ENCODE assay signal across 8 cellular contexts in genomic region chr1:44318097-44319088, GRCh38. TPM values are rescaled to one million over a fixed set of nuclear protein-coding genes. Genes with fewer than 3 reads are reported as not detected.
A peak's percentile ranks its signal among the peaks of the same experiment; 100 is the strongest.
DNase-seq lines count a peak whose midpoint lies in the region; ATAC-seq, FAIRE-seq and TF ChIP-seq lines count a peak whose summit lies in the region.

No MANE protein-coding gene starts in this region.

- peak; percentile 45 for TF ChIP-seq CTCF in AG04449 (IDR thresholded peaks at IDR 0.05; ENCODE audit: insufficient read depth, low read length, missing control alignments)
- TF ChIP-seq CTCF in GM13977 (IDR thresholded peaks at IDR 0.05; ENCODE audit: extremely low read depth, insufficient read depth, missing control alignments): peak; percentile 74
- TF ChIP-seq CTCF in H1 (IDR thresholded peaks at IDR 0.05; ENCODE audit: control extremely low read depth in 1 of 3, insufficient read depth in 1 of 3, low read depth in 1 of 3, low read length in 3 of 3): peak; percentile 45 to 82 (median 61)
- TF ChIP-seq CTCF in neural progenitor cell (IDR thresholded peaks at IDR 0.05): peak; percentile 93

- H3K79me1 ChIP-seq in H1 (ENCODE audit: low read depth, low read length): peaks cover 2% of the 10 kb centered on the region; the same call in 1 of the 2 replicates

- in situ Hi-C loops in GM13977 (cut with MboI; ENCODE audit: low pct_unique_long_range_greater_than_20kb, low sequenced_read_pairs, unreplicated experiment): no loop called here

- H3K27me3 ChIP-seq in H1 (replicated peaks in 1 of 4; ENCODE audit: control insufficient read depth in 3 of 4, extremely low read depth in 1 of 4, insufficient read depth in 3 of 4, low read length in 3 of 4) (peaks cover 0 to 2% (median 0%) of the 10 kb centered on the region in 4 experiments; a peak in 1 of 7 replicates), neural progenitor cell (no peaks in the 10 kb centered on the region)

- H2AFZ ChIP-seq in H1 (ENCODE audit: low read length) (no peak overlapping the region), neural progenitor cell (replicated peaks) (no peak overlapping the region)

- H3K9me3 Mint-ChIP-seq in activated CD4-positive, alpha-beta T cell treated with anti-CD3 and anti-CD28 coated beads, Interleukin-2, amount 10 ng/mL, durations not matched to agents 7 days and 5 days: no peaks in the 10 kb centered on the region
- H3K9me3 Mint-ChIP-seq in neural progenitor cell: no peaks in the 10 kb centered on the region

- H3K79me2 ChIP-seq in H1 (ENCODE audit: control insufficient read depth in 1 of 2, insufficient read depth in 2 of 2, low read length in 2 of 2) (no peaks in the 10 kb centered on the region), neural progenitor cell (ENCODE audit: low read depth) (no peaks in the 10 kb centered on the region)

- TF ChIP-seq RAD21 in H1 (IDR thresholded peaks at IDR 0.05 in 1 of 2, conservative IDR thresholded peaks at IDR 0.05 in 1 of 2; ENCODE audit: low read depth in 2 of 2, low read length in 2 of 2): peak; percentile 51; a peak in 3 of 4 replicates

- H3K9me3 ChIP-seq in H1 (ENCODE audit: insufficient read depth in 2 of 2, low read depth in 1 of 2, low read length in 1 of 2) (no peaks in the 10 kb centered on the region), neural progenitor cell (ENCODE audit: low read depth) (no peaks in the 10 kb centered on the region)

- no peaks in the 10 kb centered on the region for H3K27me3 Mint-ChIP-seq in activated CD4-positive, alpha-beta T cell treated with anti-CD3 and anti-CD28 coated beads, Interleukin-2, amount 10 ng/mL, durations not matched to agents 7 days and 5 days
- H3K27me3 Mint-ChIP-seq in neural progenitor cell (ENCODE audit: insufficient read depth, low read depth): no peaks in the 10 kb centered on the region

- no peak overlapping the region for H2BK120ac ChIP-seq in H1 (replicated peaks; ENCODE audit: low read depth, low read length)

- no peak overlapping the region for H3K4me3 Mint-ChIP-seq in activated CD4-positive, alpha-beta T cell treated with anti-CD3 and anti-CD28 coated beads, Interleukin-2, amount 10 ng/mL, durations not matched to agents 7 days and 5 days
- no peak overlapping the region for H3K4me3 Mint-ChIP-seq in neural progenitor cell

- CTCF ChIA-PET in AG04449 (lab: Yijun Ruan, JAX): interaction anchor here (0.6 to 6.2 kb wide), 23 partner anchors 10 to 333 kb away, joined by 3 to 54 read pairs (median 4); no protein-coding TSS in a partner anchor
- CTCF ChIA-PET in activated CD4-positive, alpha-beta T cell treated with anti-CD3 and anti-CD28 coated beads, Interleukin-2, amount 10 ng/mL, durations not matched to agents 7 days and 5 days (lab: Charles Lee): interaction anchor here (0.9 to 1.3 kb wide), 3 partner anchors 11 to 101 kb away, joined by 3 read pairs; no protein-coding TSS in a partner anchor
- CTCF ChIA-PET in H1 (lab: Charles Lee; ENCODE audit: partially characterized antibody): interaction anchor here (0.6 to 1.7 kb wide), 25 partner anchors 8 to 333 kb away, joined by 3 to 11 read pairs (median 3); no protein-coding TSS in a partner anchor

- no peak overlapping the region for H4K91ac ChIP-seq in H1 (replicated peaks; ENCODE audit: insufficient read length, low read length)

- H2BK12ac ChIP-seq in H1 (ENCODE audit: low read depth, low read length): no peak overlapping the region

- no peak overlapping the region for H3K27ac Mint-ChIP-seq in activated CD4-positive, alpha-beta T cell treated with anti-CD3 and anti-CD28 coated beads, Interleukin-2, amount 10 ng/mL, durations not matched to agents 7 days and 5 days
- H3K27ac Mint-ChIP-seq in neural progenitor cell: no peak overlapping the region

- no peaks in the 10 kb centered on the region; the same call in 1 of the 2 replicates for H3K23me2 ChIP-seq in H1 (ENCODE audit: low read depth, low read length)

- no peak for DNase-seq in AG04449 (ENCODE audit: low read depth, low spot score)
- peak; percentile 74 for DNase-seq in GM13977 (ENCODE audit: low spot score)
- DNase-seq in NCI-H345 (lab: John Stamatoyannopoulos, UW): peak; percentile 62
- peak; percentile 66 for DNase-seq in activated CD4-positive, alpha-beta T cell treated with anti-CD3 and anti-CD28 coated beads, Interleukin-2, amount 10 ng/mL, durations not matched to agents 7 days and 5 days
- DNase-seq in H1 (ENCODE audit: low read depth in 1 of 2, low spot score in 2 of 2): peak; percentile 54 to 74
- peak; percentile 80 for DNase-seq in neural progenitor cell (ENCODE audit: low spot score)

- peaks cover 31% of the 10 kb centered on the region for H3F3A ChIP-seq in neural progenitor cell (ENCODE audit: low read depth)

- H3K4me3 ChIP-seq in AG04449 (ENCODE audit: low read depth, low read length) (no peak overlapping the region), H1 (ENCODE audit: extremely low read depth in 1 of 4, insufficient read depth in 2 of 4, low read depth in 3 of 4, low read length in 4 of 4) (no peak overlapping the region; a peak in 1 of 8 replicates), neural progenitor cell (no peak overlapping the region)

- H4K20me1 ChIP-seq in H1 (replicated peaks in 1 of 2; ENCODE audit: control insufficient read depth in 1 of 2, insufficient read depth in 2 of 2, low read length in 2 of 2) (peaks cover 2 to 9% of the 10 kb centered on the region in 2 experiments), neural progenitor cell (ENCODE audit: low read depth) (peaks cover 83% of the 10 kb centered on the region)

- TF ChIP-seq EP300 in H1 (IDR thresholded peaks at IDR 0.05; ENCODE audit: borderline replicate concordance in 1 of 2, low read depth in 2 of 2, low read length in 2 of 2): peak in 1 of 2 experiments; percentile 54; a peak in 1 of 3 replicates

- no peak overlapping the region for H4K5ac ChIP-seq in H1 (ENCODE audit: insufficient read length, low read depth, low read length)

- no peak overlapping the region for H2BK15ac ChIP-seq in H1 (ENCODE audit: low read length)

- no peak for TF ChIP-seq POLR2A in H1 (IDR thresholded peaks at IDR 0.05; ENCODE audit: control extremely low read depth in 1 of 2, low read depth in 2 of 2, low read length in 2 of 2)

- peaks cover 13% of the 10 kb centered on the region for H3K4me1 Mint-ChIP-seq in activated CD4-positive, alpha-beta T cell treated with anti-CD3 and anti-CD28 coated beads, Interleukin-2, amount 10 ng/mL, durations not matched to agents 7 days and 5 days
- H3K4me1 Mint-ChIP-seq in neural progenitor cell: peaks cover 40% of the 10 kb centered on the region

- no peak overlapping the region for H3K4ac ChIP-seq in H1 (replicated peaks; ENCODE audit: insufficient read length, low read depth, low read length)

- POLR2A ChIA-PET in AG04449 (lab: Yijun Ruan, JAX) (no interaction called here), H1 (lab: Charles Lee; ENCODE audit: partially characterized antibody) (interaction anchor here (1.0 to 2.0 kb wide), 3 partner anchors 10 to 313 kb away, joined by 3 to 5 read pairs (median 3); no protein-coding TSS in a partner anchor)
- POLR2A ChIA-PET in activated CD4-positive, alpha-beta T cell treated with anti-CD3 and anti-CD28 coated beads, Interleukin-2, amount 10 ng/mL, durations not matched to agents 7 days and 5 days (lab: Charles Lee): no interaction called here

- H3K14ac ChIP-seq in H1 (ENCODE audit: insufficient read length): no peak overlapping the region

- no peak overlapping the region for H4K8ac ChIP-seq in H1 (ENCODE audit: extremely low read depth, insufficient read depth, low read length)

- peaks cover 10% of the 10 kb centered on the region for H3K36me3 Mint-ChIP-seq in activated CD4-positive, alpha-beta T cell treated with anti-CD3 and anti-CD28 coated beads, Interleukin-2, amount 10 ng/mL, durations not matched to agents 7 days and 5 days (ENCODE audit: low read depth)
- H3K36me3 Mint-ChIP-seq in neural progenitor cell: peaks cover 20% of the 10 kb centered on the region

- peak; percentile 97 for FAIRE-seq in H1 (lab: Jason Lieb, UNC)

- no peak overlapping the region for H3K9ac ChIP-seq in H1 (replicated peaks in 1 of 4; ENCODE audit: extremely low read depth in 1 of 4, low read depth in 3 of 4, low read length in 3 of 4)
- H3K9ac ChIP-seq in neural progenitor cell: no peak overlapping the region

- H3K27ac ChIP-seq in H1 (ENCODE audit: low read depth, low read length) (no peak overlapping the region), neural progenitor cell (no peak overlapping the region)

- H3K18ac ChIP-seq in H1 (ENCODE audit: extremely low read depth, low read length): peak overlapping the region; percentile 21; the same call in 1 of the 2 replicates

- peak overlapping the region; percentile 19 to 37; a peak in 3 of 4 replicates for H3K4me2 ChIP-seq in H1 (ENCODE audit: insufficient read depth in 1 of 2, low read depth in 2 of 2, low read length in 2 of 2)
- no peak overlapping the region for H3K4me2 ChIP-seq in neural progenitor cell

- H3K23ac ChIP-seq in H1 (ENCODE audit: insufficient read length): no peak overlapping the region

- WGBS in H1 (ENCODE audit: extremely low coverage in 1 of 2, insufficient coverage in 1 of 2, insufficient read length in 1 of 2, insufficient replicate concordance in 2 of 2, low coverage in 1 of 2, low lambda C conversion rate in 2 of 2, missing lambda C conversion rate in 1 of 2), 2 experiments: 19% methylated on average over 9 of the region's 9 CpGs; no CpG with 5 or more reads in 1 of the 2 experiments

- ATAC-seq in HG02973 (IDR thresholded peaks at IDR 0.05; ENCODE audit: unreplicated experiment) (no peak), GM18858 (IDR thresholded peaks at IDR 0.05; ENCODE audit: unreplicated experiment) (no peak)

- H3K36me3 ChIP-seq in H1 (ENCODE audit: control insufficient read depth in 2 of 4, insufficient read depth in 4 of 4, low read length in 3 of 4) (peaks cover 2 to 29% (median 12%) of the 10 kb centered on the region in 4 experiments; a peak in 6 of 8 replicates), neural progenitor cell (no peaks in the 10 kb centered on the region)

- no peak overlapping the region for H2BK5ac ChIP-seq in H1 (ENCODE audit: low read depth, low read length)

- H3K4me1 ChIP-seq in H1 (replicated peaks in 1 of 4; ENCODE audit: control insufficient read depth in 3 of 4, insufficient read depth in 4 of 4, low read length in 3 of 4) (peaks cover 7 to 18% (median 15%) of the 10 kb centered on the region in 4 experiments; a peak in 5 of 7 replicates), neural progenitor cell (peaks cover 35% of the 10 kb centered on the region)

- no peak overlapping the region for H3K56ac ChIP-seq in H1 (replicated peaks; ENCODE audit: insufficient read length, low read depth, low read length)

- no peak overlapping the region for H2BK20ac ChIP-seq in H1 (ENCODE audit: low read length)

- no peak overlapping the region for H2AK5ac ChIP-seq in H1 (ENCODE audit: low read depth, low read length)

RNA-seq across cellular contexts. Expression of gene ERI3, which starts 36.7 kb away (rescaled TPM):
- 10 to 100 TPM; 27.8 to 29.2 TPM for total RNA-seq in activated CD4-positive, alpha-beta T cell treated with anti-CD3 and anti-CD28 coated beads, Interleukin-2, amount 10 ng/mL, durations not matched to agents 7 days and 5 days
- 81.1 and 85.7 TPM in 2 replicates for total RNA-seq in H1 (2021; fragmentation: NEBNext Ultra II Directional; extraction: Animal tissue kit (Norgen Biotek cat#: 25700))
- 199 and 221 TPM in 2 replicates for polyA plus RNA-seq in H1 (2011; rRNA removed)
- polyA plus RNA-seq in H1 (2011; cell fraction: cytosol; rRNA removed): 121 TPM
- polyA plus RNA-seq in H1 (2011; cell fraction: nucleus; rRNA removed): 108 TPM
- polyA plus RNA-seq in H1 (2012, experiment 1 of 2): 68.3 to 112 TPM (median 99.9 TPM) in 4 replicates
- polyA plus RNA-seq in H1 (2012, experiment 2 of 2): 126 TPM
- polyA plus RNA-seq in H1 (2013, experiment 1 of 2): 54.4 TPM
- 55.8 TPM for polyA plus RNA-seq in H1 (2013, experiment 2 of 2)
- 69.3 and 79.6 TPM in 2 replicates for polyA minus RNA-seq in H1 (2011; rRNA and poly(A)+ RNA removed)
- polyA minus RNA-seq in H1 (2011; cell fraction: cytosol; rRNA and poly(A)+ RNA removed): 70.6 TPM
- 49.2 TPM for polyA minus RNA-seq in H1 (2011; cell fraction: nucleus; rRNA and poly(A)+ RNA removed)
- total RNA-seq in neural progenitor cell (ENCODE audit: low replicate concordance): 31.0 and 68.3 TPM in 2 replicates
